11 cellular contexts compared by ENCODE assay signal in genomic region chrX:44342866-44343265, GRCh38. TPM values are rescaled to one million over a fixed set of nuclear protein-coding genes. Genes with fewer than 3 reads are reported as not detected.
DNase-seq lines count a peak whose midpoint lies in the region; ATAC-seq, FAIRE-seq and TF ChIP-seq lines count a peak whose summit lies in the region.
"Had no signal": no experiment of that assay in that cellular context is flagged by ENCODE, and none has a peak within 500 bp of the region (broad histone marks: within the 10 kb centered on the region; RNA-seq: fewer than 3 reads in every experiment).

No MANE protein-coding gene starts in this region.

- no peak for DNase-seq in activated T-cell treated with anti-CD3 and anti-CD28 coated beads, Interleukin-2, amount 50 U/mL, for 72 hours
- DNase-seq in activated T-cell treated with anti-CD3 and anti-CD28 coated beads, Interleukin-2, amount 50 U/mL, for 48 hours = no peak
- no peak for DNase-seq in activated naive CD8-positive, alpha-beta T cell treated with anti-CD3 and anti-CD28 coated beads for 36 hours
- no peak for DNase-seq in kidney epithelial cell (ENCODE audit: low read depth)
- no peak for DNase-seq in suprapubic skin (ENCODE audit: low spot score in 2 of 2)
- DNase-seq in pancreas = no peak
- no peak for DNase-seq in SJCRH30
- DNase-seq: midbrain, NCI-H146 had no signal

- TF ChIP-seq POLR2A in suprapubic skin (IDR thresholded peaks at IDR 0.05) = no peak

- peak overlapping the region; percentile 84 to 95 for H3K4me3 Mint-ChIP-seq in activated T-cell treated with anti-CD3 and anti-CD28 coated beads, Interleukin-2, amount 50 U/mL, for 72 hours
- H3K4me3 Mint-ChIP-seq in activated naive CD8-positive, alpha-beta T cell treated with anti-CD3 and anti-CD28 coated beads for 36 hours = peak overlapping the region; percentile 77

- no peaks in the 10 kb centered on the region for H3K36me3 Mint-ChIP-seq in activated T-cell treated with anti-CD3 and anti-CD28 coated beads, Interleukin-2, amount 50 U/mL, for 72 hours (ENCODE audit: insufficient read depth in 2 of 2)
- H3K36me3 Mint-ChIP-seq in activated naive CD8-positive, alpha-beta T cell treated with anti-CD3 and anti-CD28 coated beads for 36 hours = no peaks in the 10 kb centered on the region

- H3K27ac ChIP-seq in suprapubic skin (no peak overlapping the region), pancreas (no peak overlapping the region), SJCRH30 (no peak overlapping the region)

- H3K27ac Mint-ChIP-seq in activated T-cell treated with anti-CD3 and anti-CD28 coated beads, Interleukin-2, amount 50 U/mL, for 72 hours = no peak overlapping the region
- no peak overlapping the region for H3K27ac Mint-ChIP-seq in activated naive CD8-positive, alpha-beta T cell treated with anti-CD3 and anti-CD28 coated beads for 36 hours

- no peak for FAIRE-seq in pancreas (lab: Jason Lieb, UNC)

- WGBS in suprapubic skin = 71% methylated on average over 3 of the region's 3 CpGs
- WGBS in pancreas, 2 donors = 61 to 77% methylated on average over 2 to 3 of the region's 3 CpGs

- TF ChIP-seq EP300 in suprapubic skin (IDR thresholded peaks at IDR 0.05) = no peak

- H3K4me3 ChIP-seq in kidney epithelial cell (ENCODE audit: low read depth, low read length) (peak overlapping the region; percentile 57), suprapubic skin (peak overlapping the region; percentile 52), pancreas (peak overlapping the region in 2 of 4 donors; percentile 36 to 41), SJCRH30 (no peak overlapping the region)

- H3K4me1 ChIP-seq in suprapubic skin (peaks cover 4% of the 10 kb centered on the region), pancreas (no peaks in the 10 kb centered on the region), SJCRH30 (no peaks in the 10 kb centered on the region)

- TF ChIP-seq CTCF in kidney epithelial cell (IDR thresholded peaks at IDR 0.05; ENCODE audit: insufficient read depth, low read length, poor library complexity, severe bottlenecking) (no peak), suprapubic skin (IDR thresholded peaks at IDR 0.05) (no peak), pancreas (IDR thresholded peaks at IDR 0.05) (no peak)

- no peaks in the 10 kb centered on the region for H3K9me3 Mint-ChIP-seq in activated T-cell treated with anti-CD3 and anti-CD28 coated beads, Interleukin-2, amount 50 U/mL, for 72 hours
- H3K9me3 Mint-ChIP-seq in activated naive CD8-positive, alpha-beta T cell treated with anti-CD3 and anti-CD28 coated beads for 36 hours = no peaks in the 10 kb centered on the region

- no peak for ATAC-seq in activated T-cell treated with anti-CD3 and anti-CD28 coated beads, Interleukin-2, amount 50 U/mL, for 72 hours (replicated peaks in 1 of 2)
- no peak for ATAC-seq in pancreas
- no peak for ATAC-seq in GM19463 (IDR thresholded peaks at IDR 0.05; ENCODE audit: unreplicated experiment)

- H3K27me3 ChIP-seq in kidney epithelial cell (ENCODE audit: control insufficient read depth, insufficient read depth, low read length) = no peaks in the 10 kb centered on the region
- no peaks in the 10 kb centered on the region for H3K27me3 ChIP-seq in suprapubic skin
- peaks cover 0 to 6% (median 0%) of the 10 kb centered on the region in 4 donors for H3K27me3 ChIP-seq in pancreas
- no peaks in the 10 kb centered on the region for H3K27me3 ChIP-seq in SJCRH30

- H3K27me3 Mint-ChIP-seq in activated T-cell treated with anti-CD3 and anti-CD28 coated beads, Interleukin-2, amount 50 U/mL, for 72 hours (ENCODE audit: low read depth) = peaks cover 23% of the 10 kb centered on the region
- H3K27me3 Mint-ChIP-seq in activated naive CD8-positive, alpha-beta T cell treated with anti-CD3 and anti-CD28 coated beads for 36 hours = no peaks in the 10 kb centered on the region

- H3K9me3 ChIP-seq in suprapubic skin = no peaks in the 10 kb centered on the region
- H3K9me3 ChIP-seq in pancreas = no peaks in the 10 kb centered on the region
- H3K9me3 ChIP-seq in SJCRH30 (replicated peaks) = no peaks in the 10 kb centered on the region

- peaks cover 15% of the 10 kb centered on the region for H3K4me1 Mint-ChIP-seq in activated T-cell treated with anti-CD3 and anti-CD28 coated beads, Interleukin-2, amount 50 U/mL, for 72 hours (ENCODE audit: low read depth)
- H3K4me1 Mint-ChIP-seq in activated naive CD8-positive, alpha-beta T cell treated with anti-CD3 and anti-CD28 coated beads for 36 hours = peaks cover 8% of the 10 kb centered on the region

- intact Hi-C loops in pancreas (cut with DNase I) = no loop called here

- no peaks in the 10 kb centered on the region for H3K36me3 ChIP-seq in kidney epithelial cell (ENCODE audit: control insufficient read depth, insufficient read depth, low read length)
- H3K36me3 ChIP-seq in suprapubic skin = no peaks in the 10 kb centered on the region
- no peaks in the 10 kb centered on the region for H3K36me3 ChIP-seq in pancreas
- no peaks in the 10 kb centered on the region for H3K36me3 ChIP-seq in SJCRH30

RNA-seq across cellular contexts. Expression of gene EFHC2, which starts 0.6 kb away (rescaled TPM):
- total RNA-seq in activated T-cell treated with anti-CD3 and anti-CD28 coated beads, Interleukin-2, amount 50 U/mL, for 72 hours = under 1 TPM; 0.53 to 0.79 TPM
- total RNA-seq in activated naive CD8-positive, alpha-beta T cell treated with anti-CD3 and anti-CD28 coated beads for 36 hours = under 1 TPM; 0.25 to 0.34 TPM
- total RNA-seq in kidney epithelial cell (0.71 TPM in 1 of 2 replicates, not detected in the other), suprapubic skin (10 to 100 TPM in 2 of 4 donors, 1 to 10 TPM in 2; 5.1 to 16.1 (median 8.9) TPM), pancreas (1 to 10 TPM in 1 of 6 donors, under 1 TPM in 5; 0.09 to 1.9 (median 0.30) TPM)
- under 1 TPM; 0.53 to 0.68 TPM for polyA plus RNA-seq in pancreas
- total RNA-seq in SJCRH30 (2014; rRNA removed; shearing (Covaris generic)) = 0.04 and 0.18 TPM in 2 replicates
- polyA plus RNA-seq: BJ had no signal
